In the genomic region with DNA sequence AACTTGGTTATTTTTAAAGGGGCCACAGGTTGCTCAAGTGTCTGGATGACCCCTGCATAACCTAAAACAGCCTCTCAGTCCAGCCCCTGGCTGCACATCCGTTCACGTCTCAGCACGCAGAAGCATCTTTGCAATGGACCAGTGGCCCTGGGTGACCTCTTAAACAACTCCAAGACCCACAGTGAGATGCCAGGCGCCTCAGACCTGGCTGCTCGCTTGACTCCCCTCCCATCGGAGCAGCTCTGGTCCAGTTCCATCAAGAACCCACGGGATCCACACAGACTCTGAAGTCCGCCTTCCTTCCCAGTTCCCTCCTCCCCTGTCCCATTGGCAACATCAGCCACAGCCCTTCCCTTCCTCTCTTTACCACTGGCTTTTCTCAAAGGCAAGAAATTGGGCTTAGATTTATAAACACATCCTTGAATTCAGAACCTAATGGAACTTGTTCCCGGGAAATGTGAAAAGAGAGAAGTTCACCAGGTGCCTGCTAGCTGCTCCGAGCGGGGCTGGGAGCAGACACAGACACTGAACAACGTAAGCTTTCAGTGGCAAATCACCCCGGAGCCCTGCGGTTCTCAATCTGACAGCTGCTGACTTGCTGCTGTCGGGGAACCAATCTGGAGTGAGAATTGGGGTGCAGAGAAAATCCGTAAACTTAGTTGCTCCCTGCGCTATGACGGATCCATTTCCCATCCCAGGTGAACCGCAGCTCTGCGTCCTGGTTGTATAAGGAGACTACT, we compare ENCODE assay signal across 22 cellular contexts.
"Had no signal": no experiment of that assay in that cellular context is flagged by ENCODE, and none has a peak within 500 bp of the region (broad histone marks: within the 10 kb centered on the region; RNA-seq: fewer than 3 reads in every experiment).

No MANE protein-coding gene starts in this region.

- H3K27me3 ChIP-seq: body of pancreas, cardiac muscle cell, thyroid gland had no signal

- H3K4me1 ChIP-seq: body of pancreas, thyroid gland had no signal

- ATAC-seq: activated naive CD8-positive, alpha-beta T cell treated with anti-CD3 and anti-CD28 coated beads, Interleukin-2, amount 50 U/mL, for 24 hours; activated T-cell treated with anti-CD3 and anti-CD28 coated beads, Interleukin-2, amount 50 U/mL, for 4 hours; body of pancreas; effector memory CD8-positive, alpha-beta T cell; esophagus mucosa; left colon; sciatic nerve; T-cell had no signal

- H3K4me3 Mint-ChIP-seq: activated naive CD4-positive, alpha-beta T cell treated with anti-CD3 and anti-CD28 coated beads, Interleukin-2, amount 10 ng/mL, durations not matched to agents 7 days and 5 days; activated naive CD8-positive, alpha-beta T cell treated with anti-CD3 and anti-CD28 coated beads, Interleukin-2, amount 50 U/mL, for 24 hours; activated T-cell treated with anti-CD3 and anti-CD28 coated beads, Interleukin-2, amount 50 U/mL, for 4 hours; effector memory CD8-positive, alpha-beta T cell; T-cell had no signal

- H3K36me3 ChIP-seq: cardiac muscle cell had no signal

- H3K9me3 ChIP-seq: body of pancreas, thyroid gland had no signal

- H3K4me3 ChIP-seq: body of pancreas, cardiac muscle cell, smooth muscle cell, thyroid gland had no signal

- H3K27me3 Mint-ChIP-seq: activated naive CD8-positive, alpha-beta T cell treated with anti-CD3 and anti-CD28 coated beads, Interleukin-2, amount 50 U/mL, for 24 hours; effector memory CD8-positive, alpha-beta T cell; T-cell had no signal

- H3K27ac ChIP-seq: body of pancreas, cardiac muscle cell, thyroid gland, WERI-Rb-1 had no signal

- H3K36me3 Mint-ChIP-seq: T-cell had no signal

- H3K9me3 Mint-ChIP-seq: activated naive CD8-positive, alpha-beta T cell treated with anti-CD3 and anti-CD28 coated beads, Interleukin-2, amount 50 U/mL, for 24 hours; activated T-cell treated with anti-CD3 and anti-CD28 coated beads, Interleukin-2, amount 50 U/mL, for 4 hours; effector memory CD8-positive, alpha-beta T cell; T-cell had no signal

- DNase-seq: activated CD4-positive, CD25-positive, alpha-beta regulatory T cell treated with anti-CD3 and anti-CD28 coated beads, Interleukin-2, amount 50 U/mL, for 72 hours; activated CD8-positive, alpha-beta memory T cell treated with anti-CD3 and anti-CD28 coated beads for 24 hours; activated CD8-positive, alpha-beta memory T cell treated with anti-CD3 and anti-CD28 coated beads, Interleukin-2, amount 50 U/mL, for 4 hours; activated naive CD4-positive, alpha-beta T cell treated with anti-CD3 and anti-CD28 coated beads, Interleukin-2, amount 10 ng/mL, durations not matched to agents 7 days and 5 days; activated naive CD8-positive, alpha-beta T cell treated with anti-CD3 and anti-CD28 coated beads, Interleukin-2, amount 50 U/mL, for 24 hours; activated T-cell treated with anti-CD3 and anti-CD28 coated beads, Interleukin-2, amount 50 U/mL, for 4 hours; body of pancreas; effector memory CD8-positive, alpha-beta T cell; foreskin melanocyte; left colon; mesenchymal stem cell; occipital lobe; stimulated activated CD4-positive, alpha-beta T cell treated with anti-CD3 and anti-CD28 coated beads, Interleukin-15, amount 100 ng/mL, for 24 hours; stimulated activated CD8-positive, alpha-beta memory T cell treated with anti-CD3 and anti-CD28 coated beads, Interleukin-4, amount 100 ng/mL, for 48 hours; stimulated activated naive CD4-positive, alpha-beta T cell; thyroid gland; WERI-Rb-1 had no signal

- H3K27ac Mint-ChIP-seq: activated naive CD4-positive, alpha-beta T cell treated with anti-CD3 and anti-CD28 coated beads, Interleukin-2, amount 10 ng/mL, durations not matched to agents 7 days and 5 days; activated naive CD8-positive, alpha-beta T cell treated with anti-CD3 and anti-CD28 coated beads, Interleukin-2, amount 50 U/mL, for 24 hours had no signal
